8 cellular contexts compared by ENCODE assay signal in the genomic region with DNA sequence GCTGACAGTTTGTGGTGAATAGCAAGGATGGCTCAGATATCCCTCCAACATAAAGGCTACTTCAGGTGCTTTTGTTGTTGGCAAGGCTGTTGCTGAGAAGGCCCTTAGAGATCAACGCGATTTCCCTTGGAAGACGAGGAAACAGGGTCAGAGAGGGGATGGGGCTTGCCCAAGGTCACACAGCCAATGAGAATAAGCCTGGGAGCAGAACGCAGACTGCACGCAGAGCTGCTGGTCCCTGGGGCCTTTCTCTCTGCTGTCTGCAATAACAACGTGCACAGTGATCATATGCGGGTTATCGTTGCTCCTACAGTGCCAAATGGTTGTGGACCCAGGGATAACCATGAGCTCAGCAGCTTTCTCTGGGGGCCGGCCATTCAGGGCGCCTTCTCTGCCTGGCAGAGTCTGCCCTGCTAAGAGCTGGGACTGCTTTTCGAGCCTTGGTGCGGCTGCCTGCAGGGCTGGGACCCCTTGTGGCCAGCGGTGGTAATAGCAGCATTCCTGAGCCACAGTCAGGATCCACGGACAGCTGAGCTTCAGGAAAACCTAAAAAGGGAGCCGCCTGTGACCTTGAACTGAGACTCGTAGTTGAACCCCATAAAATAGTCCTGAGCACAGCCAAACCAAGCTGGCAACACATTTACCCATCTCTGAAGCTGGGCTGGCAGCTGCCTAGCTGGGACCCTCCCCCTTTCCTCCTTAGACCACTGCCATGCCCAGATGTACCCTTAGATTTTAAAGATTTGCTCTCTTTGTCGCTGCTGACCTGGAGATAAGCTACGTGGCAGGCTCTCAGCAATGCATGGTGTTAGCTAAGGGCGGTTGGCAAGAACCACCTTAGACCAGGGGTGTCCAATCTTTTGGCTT. TPM values are rescaled to one million over a fixed set of nuclear protein-coding genes. Genes with fewer than 3 reads are reported as not detected.
DNase-seq lines count a peak whose midpoint lies in the region; ATAC-seq and TF ChIP-seq lines count a peak whose summit lies in the region.

No MANE protein-coding gene starts in this region.

- no peak for TF ChIP-seq POLR2A in heart left ventricle (IDR thresholded peaks at IDR 0.05)

- no peaks in the 10 kb centered on the region for H3K9me3 ChIP-seq in heart left ventricle

- peak; percentile 45 for DNase-seq in DMS153 treated with DMSO at 0.1 percent for 48 hours (lab: John Stamatoyannopoulos, UW; ENCODE audit: unreplicated experiment)
- DNase-seq in HUDEP-2 (lab: John Stamatoyannopoulos, UW; ENCODE audit: unreplicated experiment in 76 of 76): peak in 51 of 76 experiments; percentile 1 to 59 (median 25)
- DNase-seq in SK-N-DZ (ENCODE audit: low spot score): peak; percentile 63
- peak; percentile 61 for DNase-seq in activated naive CD8-positive, alpha-beta T cell treated with anti-CD3 and anti-CD28 coated beads, Interleukin-2, amount 50 U/mL, for 24 hours
- peak; percentile 64 to 80 (median 70) for DNase-seq in heart left ventricle
- peak; percentile 70 to 97 (median 84) for DNase-seq in posterior cingulate gyrus

- ATAC-seq in activated naive CD8-positive, alpha-beta T cell treated with anti-CD3 and anti-CD28 coated beads, Interleukin-2, amount 50 U/mL, for 24 hours: peak; percentile 57
- ATAC-seq in heart left ventricle: peak; percentile 70 to 93 (median 90)
- ATAC-seq in HG03139 (IDR thresholded peaks at IDR 0.05; ENCODE audit: unreplicated experiment): no peak
- no peak for ATAC-seq in HG02981 (IDR thresholded peaks at IDR 0.05; ENCODE audit: unreplicated experiment)

- intact Hi-C loops in heart left ventricle (cut with DNase I) (loop anchor here in 8 of 10 donors (1.0 to 5.0 kb wide), 4 partner anchors 42 to 44 kb away; a partner anchor contains a TSS), posterior cingulate gyrus (cut with DNase I) (loop anchor here (1.0 kb wide), 1 partner anchor 43 kb away; no protein-coding TSS in a partner anchor)

- peaks cover 0 to 19% (median 0%) of the 10 kb centered on the region in 9 donors for H3K36me3 ChIP-seq in heart left ventricle

- peaks cover 0 to 9% (median 4%) of the 10 kb centered on the region in 12 donors for H3K4me1 ChIP-seq in heart left ventricle

- no peak overlapping the region for H3K27ac Mint-ChIP-seq in activated naive CD8-positive, alpha-beta T cell treated with anti-CD3 and anti-CD28 coated beads, Interleukin-2, amount 50 U/mL, for 24 hours

- TF ChIP-seq CTCF in heart left ventricle (IDR thresholded peaks at IDR 0.05): peak; percentile 85 to 96 (median 92)

- no peak overlapping the region for H3K4me3 ChIP-seq in heart left ventricle

- 13 to 19% (median 17%) methylated on average over 19 of the region's 19 CpGs for WGBS in heart left ventricle, 4 donors

- peaks cover 4% of the 10 kb centered on the region for H3K36me3 Mint-ChIP-seq in activated naive CD8-positive, alpha-beta T cell treated with anti-CD3 and anti-CD28 coated beads, Interleukin-2, amount 50 U/mL, for 24 hours (ENCODE audit: low read depth)

- no peak overlapping the region for H3K4me3 Mint-ChIP-seq in activated naive CD8-positive, alpha-beta T cell treated with anti-CD3 and anti-CD28 coated beads, Interleukin-2, amount 50 U/mL, for 24 hours

- H3K27me3 Mint-ChIP-seq in activated naive CD8-positive, alpha-beta T cell treated with anti-CD3 and anti-CD28 coated beads, Interleukin-2, amount 50 U/mL, for 24 hours: no peaks in the 10 kb centered on the region

- no peak overlapping the region for H3K27ac ChIP-seq in heart left ventricle

- H3K9me3 Mint-ChIP-seq in activated naive CD8-positive, alpha-beta T cell treated with anti-CD3 and anti-CD28 coated beads, Interleukin-2, amount 50 U/mL, for 24 hours: no peaks in the 10 kb centered on the region

- H3K4me1 Mint-ChIP-seq in activated naive CD8-positive, alpha-beta T cell treated with anti-CD3 and anti-CD28 coated beads, Interleukin-2, amount 50 U/mL, for 24 hours: peaks cover 3% of the 10 kb centered on the region

- no peaks in the 10 kb centered on the region for H3K27me3 ChIP-seq in heart left ventricle

RNA-seq across cellular contexts. Expression of a gene that starts 39.8 kb away (rescaled TPM):
- polyA plus RNA-seq in SK-N-DZ (2014; cell fraction: cytosol; rRNA removed): 0.30 TPM in 1 of 2 replicates, not detected in the other
- not detected in 2 replicates for polyA plus RNA-seq in SK-N-DZ (2014; cell fraction: nucleus; rRNA removed)
- total RNA-seq in heart left ventricle: not detected
- not detected for polyA plus RNA-seq in heart left ventricle

Comparison
In these comparisons a context has a peak if more than half of its experiments do, and no peak if none do; other contexts are left out.
1. DNase-seq: peak in every context shown above with its lines; median percentile 84 in posterior cingulate gyrus; 70 in heart left ventricle; 63 in SK-N-DZ; 61 in activated naive CD8-positive, alpha-beta T cell treated with anti-CD3 and anti-CD28 coated beads, Interleukin-2, amount 50 U/mL, for 24 hours; 45 in DMS153 treated with DMSO at 0.1 percent for 48 hours; 25 in HUDEP-2.
2. ATAC-seq: peak in activated naive CD8-positive, alpha-beta T cell treated with anti-CD3 and anti-CD28 coated beads, Interleukin-2, amount 50 U/mL, for 24 hours (single experiment) and heart left ventricle (4 of 4); none in HG03139 (single experiment) and HG02981 (single experiment).